In genomic region chr19:7919681-7920519, GRCh38 we compare ENCODE assay signal across 8 cellular contexts. TPM values are rescaled to one million over a fixed set of nuclear protein-coding genes. Genes with fewer than 3 reads are reported as not detected.
A peak's percentile ranks its signal among the peaks of the same experiment; 100 is the strongest.
DNase-seq lines count a peak whose midpoint lies in the region; TF ChIP-seq lines count a peak whose summit lies in the region.

Gene SNAPC2 (plus strand): TSS chr19:7920338. CDS start chr19:7920367, 29 bp downstream.

- in situ Hi-C loops in endometrial microvascular endothelial cells (cut with HindIII; ENCODE audit: inconsistent ontology term, low pct_unique_long_range_greater_than_20kb, low sequenced_read_pairs), result no loop called here

- DNase-seq in COLO668 (lab: John Stamatoyannopoulos, UW; ENCODE audit: unreplicated experiment) (peak; percentile 98), GM20000 (ENCODE audit: low spot score) (peak; percentile 94), NT2/D1 (ENCODE audit: low read depth, low spot score) (peak; percentile 87), mesothelial cell of epicardium (ENCODE audit: low spot score in 2 of 2, unreplicated experiment in 2 of 2) (peak; percentile 91 to 93)
- DNase-seq in activated CD8-positive, alpha-beta memory T cell treated with anti-CD3 and anti-CD28 coated beads, Interleukin-2, amount 50 U/mL, for 1 hour (ENCODE audit: extremely low read depth), result peak; percentile 90
- peak; percentile 91 to 92 for DNase-seq in stimulated activated CD8-positive, alpha-beta memory T cell treated with anti-CD3 and anti-CD28 coated beads, Interleukin-15, amount 100 ng/mL, for 4 hours (ENCODE audit: low read depth in 2 of 2)

- H3K27ac ChIP-seq in HUES48 (ENCODE audit: low read depth, low read length), result peak within 1 kb of the TSS; percentile 82

- H3K9me3 Mint-ChIP-seq in mesothelial cell of epicardium, result no peaks in the 10 kb centered on the region

- H3K9ac ChIP-seq in HUES48 (ENCODE audit: low read depth, low read length) (peak within 1 kb of the TSS; percentile 19; the same call in 1 of the 2 replicates), NT2/D1 (ENCODE audit: insufficient read length, low read depth) (peak within 1 kb of the TSS; percentile 89)

- TF ChIP-seq CTCF in GM20000 (IDR thresholded peaks at IDR 0.05; ENCODE audit: extremely low read depth, missing control alignments) (no peak), mesothelial cell of epicardium (IDR thresholded peaks at IDR 0.05; ENCODE audit: unreplicated experiment) (peak; percentile 33)

- H3K4me1 ChIP-seq in HUES48 (ENCODE audit: control insufficient read depth, insufficient read depth, low read length), result peaks cover 5% of the 10 kb centered on the region; the same call in 1 of the 2 replicates
- H3K4me1 ChIP-seq in NT2/D1 (ENCODE audit: insufficient read depth, insufficient read length), result peaks cover 26% of the 10 kb centered on the region

- H3K4me3 ChIP-seq in HUES48 (ENCODE audit: low read depth, low read length) (peak within 1 kb of the TSS; percentile 69), NT2/D1 (ENCODE audit: insufficient read length, low read depth) (peak within 1 kb of the TSS; percentile 86)

- peaks cover 38% of the 10 kb centered on the region for H3K27me3 Mint-ChIP-seq in mesothelial cell of epicardium (ENCODE audit: low read depth)

- H3K4me3 Mint-ChIP-seq in mesothelial cell of epicardium, result peak within 1 kb of the TSS; percentile 70

- H3K27ac Mint-ChIP-seq in mesothelial cell of epicardium, result peak within 1 kb of the TSS; percentile 92

- no peaks in the 10 kb centered on the region for H3K36me3 Mint-ChIP-seq in mesothelial cell of epicardium

- H3K4me1 Mint-ChIP-seq in mesothelial cell of epicardium, result peaks cover 28% of the 10 kb centered on the region

- H3K36me3 ChIP-seq in HUES48 (ENCODE audit: control insufficient read depth, insufficient read depth, low read length) (peaks cover 11% of the 10 kb centered on the region; the same call in 1 of the 2 replicates), NT2/D1 (ENCODE audit: insufficient read depth, insufficient read length, low read length) (peaks cover 33% of the 10 kb centered on the region)

- H3K9me3 ChIP-seq in HUES48 (ENCODE audit: control insufficient read depth, insufficient read depth, low read length) (no peaks in the 10 kb centered on the region), NT2/D1 (ENCODE audit: insufficient read depth, low read length) (peaks cover 4% of the 10 kb centered on the region; the same call in 1 of the 2 replicates)

- peaks cover 40% of the 10 kb centered on the region for H3K27me3 ChIP-seq in HUES48 (ENCODE audit: control insufficient read depth, insufficient read depth, low read length)
- peaks cover 32% of the 10 kb centered on the region for H3K27me3 ChIP-seq in NT2/D1 (ENCODE audit: insufficient read depth, insufficient read length)

RNA-seq across cellular contexts. Expression of gene SNAPC2, which starts in this region (rescaled TPM):
- total RNA-seq in endometrial microvascular endothelial cells (ENCODE audit: inconsistent ontology term) (46.8 TPM), mesothelial cell of epicardium (15.6 to 16.8 TPM (median 16.3 TPM) in 3 replicates)

Comparison
In these comparisons a context has a peak if more than half of its experiments do, and no peak if none do; other contexts are left out.
1. Peak in every context shown above with its lines: DNase-seq, H3K4me3 ChIP-seq and H3K27ac ChIP-seq.